Comparison of ENCODE assay signal across 1 cellular context in genomic region chr9:134396825-134397224, GRCh38.
TF ChIP-seq lines count a peak whose summit lies in the region.

No MANE protein-coding gene starts in this region.

TF ChIP-seq in GM23338, 12 proteins besides CTCF, POLR2A, EP300 and RAD21 (continued from another document):
- TF ChIP-seq ZNF462 (CRISPR knock-in tag; IDR thresholded peaks at IDR 0.05) (no peak), ZNF331 (CRISPR knock-in tag; IDR thresholded peaks at IDR 0.05; ENCODE audit: low read depth) (no peak), REST (IDR thresholded peaks at IDR 0.05; ENCODE audit: unreplicated experiment) (no peak), EZH2 (IDR thresholded peaks at IDR 0.05; ENCODE audit: low read depth, unreplicated experiment) (no peak), POLR2AphosphoS5 (IDR thresholded peaks at IDR 0.05; ENCODE audit: low read depth) (no peak), ETS1 (IDR thresholded peaks at IDR 0.05) (no peak), CREB1 (CRISPR knock-in tag; IDR thresholded peaks at IDR 0.05; ENCODE audit: low read depth) (no peak), EZH2phosphoT487 (IDR thresholded peaks at IDR 0.05; ENCODE audit: unreplicated experiment) (no peak), JUNB (IDR thresholded peaks at IDR 0.05; ENCODE audit: unreplicated experiment) (no peak), NANOG (IDR thresholded peaks at IDR 0.05; ENCODE audit: borderline replicate concordance) (no peak)
